In genomic region chr15:85405467-85405866, GRCh38 we compare ENCODE assay signal across 10 cellular contexts. TPM values are rescaled to one million over a fixed set of nuclear protein-coding genes. Genes with fewer than 3 reads are reported as not detected.
DNase-seq lines count a peak whose midpoint lies in the region; ATAC-seq and TF ChIP-seq lines count a peak whose summit lies in the region.
"Had no signal": no experiment of that assay in that cellular context is flagged by ENCODE, and none has a peak within 500 bp of the region (broad histone marks: within the 10 kb centered on the region; RNA-seq: fewer than 3 reads in every experiment).

No MANE protein-coding gene starts in this region.

- H3K4me3 Mint-ChIP-seq in activated T-cell treated with anti-CD3 and anti-CD28 coated beads, Interleukin-2, amount 50 U/mL, for 4 hours, result peak overlapping the region; percentile 55
- H3K4me3 Mint-ChIP-seq in stimulated activated memory B cell treated with anti-CD40 and anti-IgM and Interleukin-4, amounts not matched to agents 10 μg/mL and 1 μg/mL and 100 μg/mL, for 72 hours, result no peak overlapping the region

- H3K4me1 ChIP-seq in Panc1 (ENCODE audit: control insufficient read depth, insufficient read depth, low read length), result peaks cover 72% of the 10 kb centered on the region

- no peak for DNase-seq in activated T-cell treated with anti-CD3 and anti-CD28 coated beads, Interleukin-2, amount 50 U/mL, for 4 hours
- no peak for DNase-seq in activated T-cell treated with anti-CD3 and anti-CD28 coated beads, Interleukin-2, amount 50 U/mL, for 48 hours
- DNase-seq in Panc1 (ENCODE audit: low read depth, low spot score) (no peak), fibroblast of the aortic adventitia (ENCODE audit: low read depth) (peak; percentile 29), epidermal melanocyte (ENCODE audit: insufficient read length, low spot score) (no peak), GM13976 (ENCODE audit: low spot score) (no peak), HEK293T (ENCODE audit: extremely low spot score) (no peak)
- DNase-seq: activated CD4-positive, alpha-beta T cell treated with anti-CD3 and anti-CD28 coated beads for 1 hour; NCI-H1694 treated with DMSO at 0.1 percent for 48 hours had no signal

- H3K4me1 Mint-ChIP-seq in activated T-cell treated with anti-CD3 and anti-CD28 coated beads, Interleukin-2, amount 50 U/mL, for 4 hours (ENCODE audit: low read depth), result peaks cover 86% of the 10 kb centered on the region
- H3K4me1 Mint-ChIP-seq in stimulated activated memory B cell treated with anti-CD40 and anti-IgM and Interleukin-4, amounts not matched to agents 10 μg/mL and 1 μg/mL and 100 μg/mL, for 72 hours, result peaks cover 86% of the 10 kb centered on the region

- H3K27ac Mint-ChIP-seq in stimulated activated memory B cell treated with anti-CD40 and anti-IgM and Interleukin-4, amounts not matched to agents 10 μg/mL and 1 μg/mL and 100 μg/mL, for 72 hours, result peak overlapping the region; percentile 94

- no peak for ATAC-seq in activated T-cell treated with anti-CD3 and anti-CD28 coated beads, Interleukin-2, amount 50 U/mL, for 4 hours
- no peak for ATAC-seq in Panc1
- ATAC-seq in stimulated activated memory B cell treated with anti-CD40 and anti-IgM and Interleukin-4, amounts not matched to agents 10 μg/mL and 1 μg/mL and 100 μg/mL, for 72 hours, result no peak

- peak overlapping the region; percentile 80 for H3K27ac ChIP-seq in Panc1 (ENCODE audit: low read length)

- H3K36me3 Mint-ChIP-seq in activated T-cell treated with anti-CD3 and anti-CD28 coated beads, Interleukin-2, amount 50 U/mL, for 4 hours (ENCODE audit: insufficient read depth), result peaks cover 10% of the 10 kb centered on the region
- peaks cover 6% of the 10 kb centered on the region for H3K36me3 Mint-ChIP-seq in stimulated activated memory B cell treated with anti-CD40 and anti-IgM and Interleukin-4, amounts not matched to agents 10 μg/mL and 1 μg/mL and 100 μg/mL, for 72 hours

- intact Hi-C loops in Panc1 (cut with micrococcal nuclease; ENCODE audit: unreplicated experiment), result no loop called here

- H3K9me3 ChIP-seq in Panc1 (ENCODE audit: control insufficient read depth, insufficient read depth, low read depth, low read length), result no peaks in the 10 kb centered on the region

- H3K9me3 Mint-ChIP-seq in activated T-cell treated with anti-CD3 and anti-CD28 coated beads, Interleukin-2, amount 50 U/mL, for 4 hours, result no peaks in the 10 kb centered on the region
- no peaks in the 10 kb centered on the region for H3K9me3 Mint-ChIP-seq in stimulated activated memory B cell treated with anti-CD40 and anti-IgM and Interleukin-4, amounts not matched to agents 10 μg/mL and 1 μg/mL and 100 μg/mL, for 72 hours

- H3K36me3 ChIP-seq in Panc1 (ENCODE audit: control insufficient read depth, insufficient read depth, low read length), result no peaks in the 10 kb centered on the region

- BruUV-seq in Panc1 (replicated peaks; lab: Mats Ljungman, UMichigan), result no TSS peak

- H3K27me3 ChIP-seq in Panc1 (ENCODE audit: control insufficient read depth, insufficient read depth, low read length), result no peaks in the 10 kb centered on the region

- POLR2A ChIA-PET in Panc1 (lab: Charles Lee), result interaction anchor here (0.5 to 1.2 kb wide), 4 partner anchors 8 to 76 kb away, joined by 3 to 8 read pairs (median 4); no protein-coding TSS in a partner anchor
- POLR2A ChIA-PET in HEK293T (lab: Yijun Ruan, JAX), result interaction anchor here (0.7 to 2.5 kb wide), 4 partner anchors 7 to 36 kb away, joined by 3 to 10 read pairs (median 4); partner anchors contain the start of gene AKAP13

- in situ Hi-C loops in Panc1 (cut with HindIII; ENCODE audit: low pct_unique_long_range_greater_than_20kb, low sequenced_read_pairs), result no loop called here
- in situ Hi-C loops in GM13976 (cut with MboI; ENCODE audit: low sequenced_read_pairs, unreplicated experiment), result loop anchor here (10.0 kb wide), 1 partner anchor 49 kb away; no protein-coding TSS in a partner anchor

- H3K4me3 ChIP-seq in Panc1 (ENCODE audit: low read depth in 2 of 2, low read length in 2 of 2), result no peak overlapping the region; a peak in 1 of 4 replicates
- H3K4me3 ChIP-seq in fibroblast of the aortic adventitia (ENCODE audit: low read depth, low read length), result peak overlapping the region; percentile 4

- CTCF ChIA-PET in Panc1 (lab: Charles Lee), result interaction anchor here (0.5 kb wide), 1 partner anchor 45 kb away, joined by 4 read pairs; no protein-coding TSS in a partner anchor
- CTCF ChIA-PET in HEK293T (lab: Yijun Ruan, JAX), result interaction anchor here (1.8 to 2.1 kb wide), 2 partner anchors 16 to 75 kb away, joined by 4 to 11 read pairs; no protein-coding TSS in a partner anchor

- no peaks in the 10 kb centered on the region for H3K27me3 Mint-ChIP-seq in activated T-cell treated with anti-CD3 and anti-CD28 coated beads, Interleukin-2, amount 50 U/mL, for 4 hours (ENCODE audit: low read depth)
- no peaks in the 10 kb centered on the region for H3K27me3 Mint-ChIP-seq in stimulated activated memory B cell treated with anti-CD40 and anti-IgM and Interleukin-4, amounts not matched to agents 10 μg/mL and 1 μg/mL and 100 μg/mL, for 72 hours

- TF ChIP-seq CTCF in Panc1 (IDR thresholded peaks at IDR 0.05), result no peak
- no peak for TF ChIP-seq CTCF in fibroblast of the aortic adventitia (IDR thresholded peaks at IDR 0.05; ENCODE audit: insufficient read depth, low read length)
- no peak for TF ChIP-seq CTCF in GM13976 (IDR thresholded peaks at IDR 0.05; ENCODE audit: borderline replicate concordance, control extremely low read depth, extremely low read depth, insufficient read depth, missing control alignments)

TF ChIP-seq in HEK293T, 16 proteins besides CTCF, POLR2A, EP300 and RAD21:
- TF ChIP-seq HDGF (IDR thresholded peaks at IDR 0.05; ENCODE audit: borderline replicate concordance) (no peak), ZNF384 (IDR thresholded peaks at IDR 0.05) (no peak), ARNT (IDR thresholded peaks at IDR 0.05) (no peak), TARDBP (IDR thresholded peaks at IDR 0.05) (no peak), NFRKB (IDR thresholded peaks at IDR 0.05) (no peak), LEF1 (IDR thresholded peaks at IDR 0.05; ENCODE audit: borderline replicate concordance) (no peak)
TF ChIP-seq in HEK293T: peak in this region for 0.

RNA-seq across cellular contexts. Expression of gene AKAP13, which starts 25.1 kb away (rescaled TPM):
- total RNA-seq in activated T-cell treated with anti-CD3 and anti-CD28 coated beads, Interleukin-2, amount 50 U/mL, for 4 hours, result 10 to 100 TPM; 67.4 to 78.8 (median 77.0) TPM
- 94.2 TPM for total RNA-seq in Panc1 (2021; ENCODE audit: unreplicated experiment)
- 45.1 TPM for polyA plus RNA-seq in Panc1 (2012; ENCODE audit: insufficient read length)
- 87.7 and 89.9 TPM in 2 replicates for total RNA-seq in fibroblast of the aortic adventitia (ENCODE audit: low replicate concordance)
